ENCODE assay signal across 10 cellular contexts in genomic region chr2:58032016-58032750, GRCh38. TPM values are rescaled to one million over a fixed set of nuclear protein-coding genes. Genes with fewer than 3 reads are reported as not detected.
DNase-seq lines count a peak whose midpoint lies in the region; ATAC-seq and TF ChIP-seq lines count a peak whose summit lies in the region.
"Had no signal": no experiment of that assay in that cellular context is flagged by ENCODE, and none has a peak within 500 bp of the region (broad histone marks: within the 10 kb centered on the region; RNA-seq: fewer than 3 reads in every experiment).

No MANE protein-coding gene starts in this region.

- H3K4me3 ChIP-seq in Peyer's patch, result no peak overlapping the region
- H3K4me3 ChIP-seq in gastroesophageal sphincter, result no peak overlapping the region

- H3K4me3 Mint-ChIP-seq in CD14-positive monocyte, result no peak overlapping the region
- H3K4me3 Mint-ChIP-seq: activated CD4-positive, alpha-beta memory T cell treated with anti-CD3 and anti-CD28 coated beads for 36 hours; stimulated activated effector memory CD8-positive, alpha-beta T cell treated with anti-CD3 and anti-CD28 coated beads, Interleukin-12 subunit alpha, Interleukin-12 subunit beta, amount 100 ng/mL, for 72 hours had no signal

- TF ChIP-seq CTCF in CD14-positive monocyte (IDR thresholded peaks at IDR 0.05) (no peak), Peyer's patch (IDR thresholded peaks at IDR 0.05) (no peak), gastroesophageal sphincter (IDR thresholded peaks at IDR 0.05) (no peak)

- no peak overlapping the region for H3K27ac ChIP-seq in Peyer's patch
- H3K27ac ChIP-seq in gastroesophageal sphincter, result no peak overlapping the region

- H3K36me3 ChIP-seq in Peyer's patch (no peaks in the 10 kb centered on the region), gastroesophageal sphincter (no peaks in the 10 kb centered on the region)

- H3K27ac Mint-ChIP-seq in CD14-positive monocyte, result peak overlapping the region in 2 of 7 donors; percentile 7 to 19
- H3K27ac Mint-ChIP-seq: activated CD4-positive, alpha-beta memory T cell treated with anti-CD3 and anti-CD28 coated beads for 36 hours; stimulated activated effector memory CD8-positive, alpha-beta T cell treated with anti-CD3 and anti-CD28 coated beads, Interleukin-12 subunit alpha, Interleukin-12 subunit beta, amount 100 ng/mL, for 72 hours had no signal

- peaks cover 15% of the 10 kb centered on the region for H3K4me1 Mint-ChIP-seq in CD14-positive monocyte
- H3K4me1 Mint-ChIP-seq: stimulated activated effector memory CD8-positive, alpha-beta T cell treated with anti-CD3 and anti-CD28 coated beads, Interleukin-12 subunit alpha, Interleukin-12 subunit beta, amount 100 ng/mL, for 72 hours had no signal

- H3K9me3 ChIP-seq in Peyer's patch (no peaks in the 10 kb centered on the region), gastroesophageal sphincter (no peaks in the 10 kb centered on the region)

- H3K4me1 ChIP-seq in Peyer's patch (peaks cover 0 to 3% (median 0%) of the 10 kb centered on the region in 4 donors), gastroesophageal sphincter (no peaks in the 10 kb centered on the region)

- no peak for TF ChIP-seq POLR2A in Peyer's patch (IDR thresholded peaks at IDR 0.05)
- no peak for TF ChIP-seq POLR2A in gastroesophageal sphincter (IDR thresholded peaks at IDR 0.05)
- no peak for TF ChIP-seq POLR2A in erythroblast (IDR thresholded peaks at IDR 0.05; ENCODE audit: low read length)

- peak; percentile 52 for DNase-seq in CD14-positive monocyte (ENCODE audit: low spot score)
- DNase-seq in Peyer's patch, result peak in 2 of 3 donors; percentile 50 to 53
- DNase-seq in pons (ENCODE audit: low spot score), result no peak
- no peak for DNase-seq in NCI-H526 (lab: John Stamatoyannopoulos, UW)
- no peak for DNase-seq in erythroblast (lab: John Stamatoyannopoulos, UW)
- DNase-seq: activated CD4-positive, alpha-beta memory T cell treated with anti-CD3 and anti-CD28 coated beads for 36 hours had no signal

- peak; percentile 75 for ATAC-seq in GM19468 (IDR thresholded peaks at IDR 0.05; ENCODE audit: extremely low read depth, unreplicated experiment)
- peak; percentile 77 for ATAC-seq in HG03066 (IDR thresholded peaks at IDR 0.05; ENCODE audit: low read depth, unreplicated experiment)
- ATAC-seq in gastroesophageal sphincter, result no peak
- ATAC-seq: stimulated activated effector memory CD8-positive, alpha-beta T cell treated with anti-CD3 and anti-CD28 coated beads, Interleukin-12 subunit alpha, Interleukin-12 subunit beta, amount 100 ng/mL, for 72 hours had no signal

- H3K27me3 ChIP-seq in Peyer's patch (no peaks in the 10 kb centered on the region), gastroesophageal sphincter (no peaks in the 10 kb centered on the region)

- H3K27me3 Mint-ChIP-seq in CD14-positive monocyte (ENCODE audit: low read depth in 3 of 3), result no peaks in the 10 kb centered on the region
- H3K27me3 Mint-ChIP-seq: activated CD4-positive, alpha-beta memory T cell treated with anti-CD3 and anti-CD28 coated beads for 36 hours had no signal

- TF ChIP-seq EP300 in gastroesophageal sphincter (IDR thresholded peaks at IDR 0.05), result no peak

- H3K9me3 Mint-ChIP-seq in CD14-positive monocyte, result no peaks in the 10 kb centered on the region
- H3K9me3 Mint-ChIP-seq: activated CD4-positive, alpha-beta memory T cell treated with anti-CD3 and anti-CD28 coated beads for 36 hours; stimulated activated effector memory CD8-positive, alpha-beta T cell treated with anti-CD3 and anti-CD28 coated beads, Interleukin-12 subunit alpha, Interleukin-12 subunit beta, amount 100 ng/mL, for 72 hours had no signal

- WGBS in gastroesophageal sphincter (ENCODE audit: low coverage in 1 of 2), 2 donors, result 72 to 82% methylated on average over 2 of the region's 3 CpGs

- intact Hi-C loops in CD14-positive monocyte (cut with micrococcal nuclease), result no loop called here

- no peaks in the 10 kb centered on the region for H3K36me3 Mint-ChIP-seq in CD14-positive monocyte
- H3K36me3 Mint-ChIP-seq: activated CD4-positive, alpha-beta memory T cell treated with anti-CD3 and anti-CD28 coated beads for 36 hours; stimulated activated effector memory CD8-positive, alpha-beta T cell treated with anti-CD3 and anti-CD28 coated beads, Interleukin-12 subunit alpha, Interleukin-12 subunit beta, amount 100 ng/mL, for 72 hours had no signal

RNA-seq across cellular contexts. Expression of gene VRK2, which starts 14.4 kb away (rescaled TPM):
- 10 to 100 TPM; 21.4 to 31.6 TPM for polyA plus RNA-seq in CD14-positive monocyte
- total RNA-seq in Peyer's patch (10 to 100 TPM in 3 of 4 donors, 1 to 10 TPM in 1; 5.7 to 17.3 (median 10.6) TPM), gastroesophageal sphincter (10 to 100 TPM; 27.5 to 34.4 (median 29.1) TPM)

Comparison
In these comparisons a context has a peak if more than half of its experiments do, and no peak if none do; other contexts are left out.
1. DNase-seq: peak in CD14-positive monocyte (single experiment) and Peyer's patch (2 of 3); none in pons (single experiment), NCI-H526 (0 of 2) and erythroblast (0 of 2).